Comparison of ENCODE assay signal across 15 cellular contexts in genomic region chr9:69178583-69179011, GRCh38. TPM values are rescaled to one million over a fixed set of nuclear protein-coding genes. Genes with fewer than 3 reads are reported as not detected.
DNase-seq lines count a peak whose midpoint lies in the region; ATAC-seq, FAIRE-seq and TF ChIP-seq lines count a peak whose summit lies in the region.
"Had no signal": no experiment of that assay in that cellular context is flagged by ENCODE, and none has a peak within 500 bp of the region (broad histone marks: within the 10 kb centered on the region; RNA-seq: fewer than 3 reads in every experiment).

No MANE protein-coding gene starts in this region.

- H3K9me3 ChIP-seq in HCT116 (ENCODE audit: control insufficient read depth in 1 of 2, insufficient read depth in 1 of 2, low read depth in 1 of 2, low read length in 2 of 2) (no peaks in the 10 kb centered on the region), small intestine (ENCODE audit: control insufficient read depth, low read depth) (no peaks in the 10 kb centered on the region)

- peaks cover 49% of the 10 kb centered on the region for H3K4me1 Mint-ChIP-seq in endothelial cell (ENCODE audit: unreplicated experiment)

- TF ChIP-seq CTCF in HCT116 (IDR thresholded peaks at IDR 0.05 in 2 of 3, conservative IDR thresholded peaks at IDR 0.05 in 1 of 3; ENCODE audit: borderline replicate concordance in 1 of 3, insufficient read depth in 1 of 3, low read depth in 2 of 3, low read length in 2 of 3): no peak
- no peak for TF ChIP-seq CTCF in endothelial cell (IDR thresholded peaks at IDR 0.05; ENCODE audit: unreplicated experiment)
- TF ChIP-seq CTCF in GM10266 (IDR thresholded peaks at IDR 0.05; ENCODE audit: control insufficient read depth, insufficient read depth, low read depth, missing control alignments): no peak

- 29 to 50% (median 36%) methylated on average over 3 of the region's 3 CpGs for WGBS in small intestine, 3 donors

- ATAC-seq in HCT116 (peak; percentile 68), SK-N-SH treated with all-trans-retinoic acid at 6 μM for 48 hours (no peak)
- ATAC-seq: CD8-positive, alpha-beta T cell had no signal

- H3K27me3 ChIP-seq in HCT116 (ENCODE audit: insufficient read depth, low read length): no peaks in the 10 kb centered on the region
- no peaks in the 10 kb centered on the region for H3K27me3 ChIP-seq in small intestine (ENCODE audit: control insufficient read depth in 2 of 2, insufficient read depth in 2 of 2, low read length in 2 of 2)

- H3K36me3 ChIP-seq in HCT116 (ENCODE audit: control insufficient read depth in 1 of 2, insufficient read depth in 2 of 2, low read length in 2 of 2): no peaks in the 10 kb centered on the region
- peaks cover 0 to 2% of the 10 kb centered on the region in 2 donors for H3K36me3 ChIP-seq in small intestine (ENCODE audit: control insufficient read depth in 2 of 2, insufficient read depth in 2 of 2, low read length in 2 of 2)

- no TSS peak for BruUV-seq in HCT116 (replicated peaks; lab: Mats Ljungman, UMichigan)

- H3K4me3 Mint-ChIP-seq in endothelial cell (ENCODE audit: unreplicated experiment): no peak overlapping the region
- H3K4me3 Mint-ChIP-seq: CD8-positive, alpha-beta T cell; stimulated activated naive CD8-positive, alpha-beta T cell treated with anti-CD3 and anti-CD28 coated beads, Interleukin-15, Interleukin-2, amounts not matched to agents 100 ng/mL and 50 ng/mL, for 24 hours had no signal

- intact Hi-C loops in HCT116 (cut with micrococcal nuclease): no loop called here

- H3K79me2 ChIP-seq in HCT116 (ENCODE audit: insufficient read depth, low read length): peaks cover 5% of the 10 kb centered on the region; the same call in 1 of the 2 replicates

- H3K27ac ChIP-seq in HCT116 (ENCODE audit: low read depth, low read length): peak overlapping the region; percentile 32; the same call in 1 of the 2 replicates
- no peak overlapping the region for H3K27ac ChIP-seq in small intestine (ENCODE audit: low read depth in 1 of 2, low read length in 1 of 2)
- H3K27ac ChIP-seq: SK-N-MC had no signal

- TF ChIP-seq POLR2A in HCT116 (IDR thresholded peaks at IDR 0.05; ENCODE audit: borderline replicate concordance, extremely low read depth, insufficient read depth, insufficient read length): no peak

- H3K36me3 Mint-ChIP-seq in endothelial cell (ENCODE audit: low read depth, unreplicated experiment): peaks cover 25% of the 10 kb centered on the region
- H3K36me3 Mint-ChIP-seq: CD8-positive, alpha-beta T cell had no signal

- H3K4me2 ChIP-seq in HCT116 (ENCODE audit: low read length): peak overlapping the region; percentile 51

- peak overlapping the region in 1 of 2 experiments; percentile 1; a peak in 1 of 4 replicates for H3K4me3 ChIP-seq in HCT116 (replicated peaks in 1 of 2; ENCODE audit: low read depth in 1 of 2, low read length in 2 of 2)
- H3K4me3 ChIP-seq in small intestine (ENCODE audit: low read depth in 1 of 2, low read length in 2 of 2): no peak overlapping the region
- H3K4me3 ChIP-seq: SK-N-MC had no signal

- no peaks in the 10 kb centered on the region for H3K9me3 Mint-ChIP-seq in endothelial cell (ENCODE audit: unreplicated experiment)
- H3K9me3 Mint-ChIP-seq: CD8-positive, alpha-beta T cell; stimulated activated naive CD8-positive, alpha-beta T cell treated with anti-CD3 and anti-CD28 coated beads, Interleukin-15, Interleukin-2, amounts not matched to agents 100 ng/mL and 50 ng/mL, for 24 hours had no signal

- CTCF ChIA-PET in HCT116 (lab: Charles Lee): interaction anchor here (1.0 to 2.8 kb wide), 3 partner anchors 14 to 125 kb away, joined by 4 to 14 read pairs (median 12); no protein-coding TSS in a partner anchor

- H3K9ac ChIP-seq in HCT116 (ENCODE audit: low read length): no peak overlapping the region; the same call in 1 of the 2 replicates

- FAIRE-seq in small intestine (lab: Jason Lieb, UNC): no peak

- H3K9me2 ChIP-seq in HCT116 (ENCODE audit: insufficient read depth): no peaks in the 10 kb centered on the region

- H3K4me1 ChIP-seq in HCT116 (ENCODE audit: control insufficient read depth in 1 of 2, insufficient read depth in 2 of 2, low read length in 2 of 2): peaks cover 47 to 66% of the 10 kb centered on the region in 2 experiments
- peaks cover 0 to 16% of the 10 kb centered on the region in 2 donors for H3K4me1 ChIP-seq in small intestine (ENCODE audit: control insufficient read depth in 2 of 2, insufficient read depth in 1 of 2, low read depth in 1 of 2, low read length in 1 of 2)

- RAD21 ChIA-PET in HCT116 (lab: Charles Lee; ENCODE audit: low non-redundant PET in 1 of 2, low total read pairs in 2 of 2, uncharacterized antibody in 2 of 2, unreplicated experiment in 2 of 2): no interaction called here

- peak; percentile 45 for DNase-seq in HCT116 (ENCODE audit: low read depth, low spot score)
- no peak for DNase-seq in endothelial cell (ENCODE audit: low spot score)
- peak; percentile 18 for DNase-seq in small intestine
- DNase-seq in NOMO-1 treated with dmso at 0.1 percent for 144 hours (lab: John Stamatoyannopoulos, UW; ENCODE audit: unreplicated experiment): no peak
- no peak for DNase-seq in GM10266 (ENCODE audit: extremely low spot score)
- no peak for DNase-seq in foreskin melanocyte
- no peak for DNase-seq in inferior parietal cortex (ENCODE audit: extremely low spot score)
- DNase-seq: activated CD4-positive, alpha-beta T cell treated with anti-CD3 and anti-CD28 coated beads, Interleukin-2, amount 50 U/mL, for 48 hours; CD8-positive, alpha-beta T cell; H7; NCI-H1105; NCI-H526 treated with DMSO at 0.1 percent for 48 hours had no signal

- H3K27ac Mint-ChIP-seq in endothelial cell (ENCODE audit: unreplicated experiment): peak overlapping the region; percentile 57
- H3K27ac Mint-ChIP-seq: CD8-positive, alpha-beta T cell; stimulated activated naive CD8-positive, alpha-beta T cell treated with anti-CD3 and anti-CD28 coated beads, Interleukin-15, Interleukin-2, amounts not matched to agents 100 ng/mL and 50 ng/mL, for 24 hours had no signal

- no peaks in the 10 kb centered on the region for H4K20me1 ChIP-seq in HCT116 (ENCODE audit: insufficient read depth)

- POLR2A ChIA-PET in HCT116 (lab: Charles Lee): no interaction called here

- peaks cover 2% of the 10 kb centered on the region for H3K27me3 Mint-ChIP-seq in endothelial cell (ENCODE audit: unreplicated experiment)

- no peak for TF ChIP-seq RAD21 in HCT116 (IDR thresholded peaks at IDR 0.05; ENCODE audit: low read depth)

- no peak overlapping the region for H2AFZ ChIP-seq in HCT116 (ENCODE audit: low read depth, low read length, poor library complexity, severe bottlenecking)

TF ChIP-seq in HCT116, 20 proteins besides CTCF, POLR2A, EP300 and RAD21:
- TF ChIP-seq EZH2 (IDR thresholded peaks at IDR 0.05) (no peak), JUND (IDR thresholded peaks at IDR 0.05) (peak; percentile 63), ZFX (IDR thresholded peaks at IDR 0.05) (no peak), POLR2AphosphoS5 (IDR thresholded peaks at IDR 0.05; ENCODE audit: low read depth, low read length) (no peak), EZH2phosphoT487 (IDR thresholded peaks at IDR 0.05; ENCODE audit: borderline replicate concordance) (no peak), FOSL1 (IDR thresholded peaks at IDR 0.05; ENCODE audit: low read depth) (peak; percentile 67)

TF ChIP-seq in SK-N-SH treated with all-trans-retinoic acid at 6 μM for 48 hours, 23 proteins besides CTCF, POLR2A, EP300 and RAD21 (continues in another document):
- TF ChIP-seq ZNF8 (CRISPR knock-in tag; IDR thresholded peaks at IDR 0.05): no peak
- no peak for TF ChIP-seq ARNTL (CRISPR knock-in tag; IDR thresholded peaks at IDR 0.05; ENCODE audit: borderline replicate concordance, low read depth)
- no peak for TF ChIP-seq OSR1 (CRISPR knock-in tag; IDR thresholded peaks at IDR 0.05)
- no peak for TF ChIP-seq ZC3H10 (CRISPR knock-in tag; IDR thresholded peaks at IDR 0.05)
- TF ChIP-seq CREB5 (CRISPR knock-in tag; IDR thresholded peaks at IDR 0.05; ENCODE audit: low read depth): 0 out of 2 replicates have a peak, but pooled peaks have one; percentile 26
- TF ChIP-seq ZNF565 (CRISPR knock-in tag; conservative IDR thresholded peaks at IDR 0.05; ENCODE audit: low read depth): no peak
- 0 out of 2 replicates have a peak, but pooled peaks have one; percentile 23 for TF ChIP-seq TSHZ2 (CRISPR knock-in tag; IDR thresholded peaks at IDR 0.05)
- TF ChIP-seq ESRRG (CRISPR knock-in tag; IDR thresholded peaks at IDR 0.05): no peak
- no peak for TF ChIP-seq ZNF70 (CRISPR knock-in tag; IDR thresholded peaks at IDR 0.05)

RNA-seq across cellular contexts. Expression of gene TJP2, which starts 4.5 kb away (rescaled TPM):
- 39.7 TPM for total RNA-seq in HCT116 (2021; ENCODE audit: unreplicated experiment)
- 23.4 and 25.8 TPM in 2 replicates for polyA plus RNA-seq in HCT116 (2012)
- 198 TPM for total RNA-seq in endothelial cell (ENCODE audit: unreplicated experiment)
- 10 to 100 TPM; 48.3 to 99.2 (median 98.2) TPM for polyA plus RNA-seq in small intestine

Comparison
In these comparisons a context has a peak if more than half of its experiments do, and no peak if none do; other contexts are left out.
1. DNase-seq: peak in HCT116 (single experiment) and small intestine (single experiment); none in endothelial cell (single experiment), NOMO-1 treated with dmso at 0.1 percent for 144 hours (single experiment), GM10266 (single experiment), foreskin melanocyte (single experiment) and inferior parietal cortex (single experiment).